8 cellular contexts compared by ENCODE assay signal in genomic region chr1:45205910-45206721, GRCh38. TPM values are rescaled to one million over a fixed set of nuclear protein-coding genes. Genes with fewer than 3 reads are reported as not detected.
DNase-seq lines count a peak whose midpoint lies in the region; ATAC-seq and TF ChIP-seq lines count a peak whose summit lies in the region.

Gene ZSWIM5 (minus strand): TSS chr1:45206605. CDS start chr1:45206350, 255 bp downstream.

- intact Hi-C loops in mucosa of descending colon (cut with DNase I, micrococcal nuclease): no loop called here

- H3K4me1 ChIP-seq in mucosa of descending colon (ENCODE audit: low read depth): peaks cover 16% of the 10 kb centered on the region

- no peaks in the 10 kb centered on the region for H3K36me3 ChIP-seq in mucosa of descending colon (ENCODE audit: low read depth)

- in situ Hi-C loops in GM13976 (cut with MboI; ENCODE audit: low sequenced_read_pairs, unreplicated experiment): no loop called here

- H3K9me3 ChIP-seq in mucosa of descending colon: no peaks in the 10 kb centered on the region

- peak within 1 kb of the TSS; percentile 41 for H3K4me3 ChIP-seq in epithelial cell of esophagus (ENCODE audit: low read length)
- H3K4me3 ChIP-seq in mucosa of descending colon: peak within 1 kb of the TSS; percentile 73

- TF ChIP-seq CTCF in GM13976 (IDR thresholded peaks at IDR 0.05; ENCODE audit: borderline replicate concordance, control extremely low read depth, extremely low read depth, insufficient read depth, missing control alignments) (no peak), epithelial cell of esophagus (IDR thresholded peaks at IDR 0.05; ENCODE audit: insufficient read depth, low read depth, low read length, missing control alignments) (no peak), mucosa of descending colon (IDR thresholded peaks at IDR 0.05) (no peak)

- peak; percentile 84 for DNase-seq in GM13976 (ENCODE audit: low spot score)
- DNase-seq in NCI-H526 treated with DMSO at 0.1 percent for 48 hours (lab: John Stamatoyannopoulos, UW): peak; percentile 92
- DNase-seq in activated T-cell treated with anti-CD3 and anti-CD28 coated beads for 4 hours: peak; percentile 28
- DNase-seq in epithelial cell of esophagus (ENCODE audit: low read depth): peak; percentile 66
- DNase-seq in mucosa of descending colon: peak; percentile 71 to 85 (median 73)
- peak; percentile 29 to 33 for DNase-seq in stimulated activated CD8-positive, alpha-beta memory T cell treated with anti-CD3 and anti-CD28 coated beads, Interleukin-2, amount 100 ng/mL, for 48 hours (ENCODE audit: low read depth in 2 of 2)

- ATAC-seq in HG02884 (IDR thresholded peaks at IDR 0.05; ENCODE audit: unreplicated experiment) (peak; percentile 54), mucosa of descending colon (peak; percentile 87), GM18870 (IDR thresholded peaks at IDR 0.05; ENCODE audit: unreplicated experiment) (no peak)

RNA-seq across cellular contexts. Expression of gene ZSWIM5, which starts in this region (rescaled TPM):
- 10 to 100 TPM in 2 of 3 donors, 1 to 10 TPM in 1; 6.9 to 16.5 (median 10.1) TPM for total RNA-seq in mucosa of descending colon

Comparison
In these comparisons a context has a peak if more than half of its experiments do, and no peak if none do; other contexts are left out.
1. DNase-seq: peak in every context shown above with its lines; median percentile 92 in NCI-H526 treated with DMSO at 0.1 percent for 48 hours; 84 in GM13976; 73 in mucosa of descending colon; 66 in epithelial cell of esophagus; 31 in stimulated activated CD8-positive, alpha-beta memory T cell treated with anti-CD3 and anti-CD28 coated beads, Interleukin-2, amount 100 ng/mL, for 48 hours; 28 in activated T-cell treated with anti-CD3 and anti-CD28 coated beads for 4 hours.